In the genomic region with DNA sequence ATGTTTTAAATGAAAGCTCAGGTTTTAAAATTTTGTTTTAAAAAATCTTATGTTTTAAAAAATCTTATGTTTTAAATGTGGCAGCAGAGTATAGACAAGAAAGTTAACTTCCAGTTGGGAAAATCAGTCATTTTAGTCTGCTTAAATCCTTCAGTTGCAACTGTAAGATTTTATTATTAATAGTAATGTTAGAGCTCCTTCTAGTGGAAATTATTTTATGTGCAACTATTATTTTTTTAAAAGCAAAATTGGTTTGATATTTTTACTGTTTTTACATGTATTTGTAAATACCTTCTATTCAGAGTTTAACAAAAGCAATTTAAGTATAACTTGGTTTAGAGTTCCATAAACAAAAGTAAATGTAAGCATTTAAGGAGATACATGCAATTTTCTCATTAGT, we compare ENCODE assay signal across 10 cellular contexts. TPM values are rescaled to one million over a fixed set of nuclear protein-coding genes. Genes with fewer than 3 reads are reported as not detected.
DNase-seq lines count a peak whose midpoint lies in the region; ATAC-seq, FAIRE-seq and TF ChIP-seq lines count a peak whose summit lies in the region.
"Had no signal": no experiment of that assay in that cellular context is flagged by ENCODE, and none has a peak within 500 bp of the region (broad histone marks: within the 10 kb centered on the region; RNA-seq: fewer than 3 reads in every experiment).

No MANE protein-coding gene starts in this region.

- CTCF ChIA-PET in activated naive CD4-positive, alpha-beta T cell treated with anti-CD3 and anti-CD28 coated beads, Interleukin-2, amount 10 ng/mL, durations not matched to agents 7 days and 5 days (lab: Charles Lee) = interaction anchor here (0.8 to 3.1 kb wide), 12 partner anchors 10 to 1031 kb away, joined by 3 to 22 read pairs (median 6); a partner anchor contains a TSS

- FAIRE-seq in D721Med (lab: Jason Lieb, UNC) (no peak), bronchial epithelial cell (lab: Jason Lieb, UNC) (no peak)
- FAIRE-seq: H1 had no signal

- H3K9me3 Mint-ChIP-seq in stimulated activated naive B cell treated with anti-CD40 and anti-IgM and Interleukin-4, amounts not matched to agents 10 μg/mL and 1 μg/mL and 100 μg/mL, for 72 hours = no peaks in the 10 kb centered on the region
- no peaks in the 10 kb centered on the region for H3K9me3 Mint-ChIP-seq in activated naive CD4-positive, alpha-beta T cell treated with anti-CD3 and anti-CD28 coated beads, Interleukin-2, amount 10 ng/mL, durations not matched to agents 7 days and 5 days

- peaks cover 0 to 2% of the 10 kb centered on the region in 2 donors for H3K4me1 Mint-ChIP-seq in stimulated activated naive B cell treated with anti-CD40 and anti-IgM and Interleukin-4, amounts not matched to agents 10 μg/mL and 1 μg/mL and 100 μg/mL, for 72 hours
- peaks cover 30% of the 10 kb centered on the region for H3K4me1 Mint-ChIP-seq in activated naive CD4-positive, alpha-beta T cell treated with anti-CD3 and anti-CD28 coated beads, Interleukin-2, amount 10 ng/mL, durations not matched to agents 7 days and 5 days

- no peak overlapping the region for H3K4me3 Mint-ChIP-seq in stimulated activated naive B cell treated with anti-CD40 and anti-IgM and Interleukin-4, amounts not matched to agents 10 μg/mL and 1 μg/mL and 100 μg/mL, for 72 hours
- H3K4me3 Mint-ChIP-seq in activated naive CD4-positive, alpha-beta T cell treated with anti-CD3 and anti-CD28 coated beads, Interleukin-2, amount 10 ng/mL, durations not matched to agents 7 days and 5 days = no peak overlapping the region

- H3K4me3 ChIP-seq in LNCaP clone FGC (ENCODE audit: low read depth, low read length) (no peak overlapping the region), bronchial epithelial cell (ENCODE audit: low read depth, low read length) (no peak overlapping the region)
- H3K4me3 ChIP-seq: SK-N-MC had no signal

- peaks cover 2% of the 10 kb centered on the region for H3K36me3 ChIP-seq in bronchial epithelial cell (ENCODE audit: control insufficient read depth, insufficient read depth, low read length)

- peak; percentile 55 for TF ChIP-seq CTCF in D721Med (IDR thresholded peaks at IDR 0.05; ENCODE audit: insufficient read depth, missing control alignments)
- TF ChIP-seq CTCF in LNCaP clone FGC (IDR thresholded peaks at IDR 0.05; ENCODE audit: control insufficient read depth, extremely low read depth, insufficient read depth) = peak; percentile 32; the same call in 1 of the 2 replicates
- no peak for TF ChIP-seq CTCF in bronchial epithelial cell (IDR thresholded peaks at IDR 0.05; ENCODE audit: insufficient read depth, low read length, severe bottlenecking)

- ATAC-seq in HG03457 (IDR thresholded peaks at IDR 0.05; ENCODE audit: unreplicated experiment) = no peak
- no peak for ATAC-seq in stimulated activated naive B cell treated with anti-CD40 and anti-IgM and Interleukin-4, amounts not matched to agents 10 μg/mL and 1 μg/mL and 100 μg/mL, for 72 hours (replicated peaks)

- H3K27me3 Mint-ChIP-seq in stimulated activated naive B cell treated with anti-CD40 and anti-IgM and Interleukin-4, amounts not matched to agents 10 μg/mL and 1 μg/mL and 100 μg/mL, for 72 hours = no peaks in the 10 kb centered on the region
- no peaks in the 10 kb centered on the region for H3K27me3 Mint-ChIP-seq in activated naive CD4-positive, alpha-beta T cell treated with anti-CD3 and anti-CD28 coated beads, Interleukin-2, amount 10 ng/mL, durations not matched to agents 7 days and 5 days

- DNase-seq in D721Med (ENCODE audit: insufficient read length, low spot score) = no peak
- no peak for DNase-seq in LNCaP clone FGC (ENCODE audit: low read depth)
- peak; percentile 37 for DNase-seq in bronchial epithelial cell (ENCODE audit: low read depth)
- peak; percentile 30 for DNase-seq in myocyte (ENCODE audit: low read depth)
- no peak for DNase-seq in stimulated activated naive B cell treated with anti-CD40 and anti-IgM and Interleukin-4, amounts not matched to agents 10 μg/mL and 1 μg/mL and 100 μg/mL, for 72 hours
- no peak for DNase-seq in activated naive CD4-positive, alpha-beta T cell treated with anti-CD3 and anti-CD28 coated beads, Interleukin-2, amount 10 ng/mL, durations not matched to agents 7 days and 5 days
- no peak for DNase-seq in activated T-cell treated with anti-CD3 and anti-CD28 coated beads for 4 hours

- peaks cover 22 to 24% of the 10 kb centered on the region in 2 donors for H3K36me3 Mint-ChIP-seq in stimulated activated naive B cell treated with anti-CD40 and anti-IgM and Interleukin-4, amounts not matched to agents 10 μg/mL and 1 μg/mL and 100 μg/mL, for 72 hours
- peaks cover 30% of the 10 kb centered on the region for H3K36me3 Mint-ChIP-seq in activated naive CD4-positive, alpha-beta T cell treated with anti-CD3 and anti-CD28 coated beads, Interleukin-2, amount 10 ng/mL, durations not matched to agents 7 days and 5 days

- H3K27me3 ChIP-seq in bronchial epithelial cell (ENCODE audit: control insufficient read depth, insufficient read depth, low read length) = no peaks in the 10 kb centered on the region

- H3K27ac Mint-ChIP-seq in stimulated activated naive B cell treated with anti-CD40 and anti-IgM and Interleukin-4, amounts not matched to agents 10 μg/mL and 1 μg/mL and 100 μg/mL, for 72 hours = no peak overlapping the region
- no peak overlapping the region for H3K27ac Mint-ChIP-seq in activated naive CD4-positive, alpha-beta T cell treated with anti-CD3 and anti-CD28 coated beads, Interleukin-2, amount 10 ng/mL, durations not matched to agents 7 days and 5 days

RNA-seq across cellular contexts. Expression of a gene that starts 8.5 kb away (rescaled TPM):
- total RNA-seq in bronchial epithelial cell (2.7 and 3.9 TPM in 2 replicates), myocyte (8.7 and 13.5 TPM in 2 replicates)
- polyA plus RNA-seq in myocyte (2012) = 9.2 TPM

Comparison
In these comparisons a context has a peak if more than half of its experiments do, and no peak if none do; other contexts are left out.
1. DNase-seq: peak in bronchial epithelial cell (single experiment) and myocyte (single experiment); none in D721Med (single experiment), LNCaP clone FGC (single experiment), stimulated activated naive B cell treated with anti-CD40 and anti-IgM and Interleukin-4, amounts not matched to agents 10 μg/mL and 1 μg/mL and 100 μg/mL, for 72 hours (single experiment), activated naive CD4-positive, alpha-beta T cell treated with anti-CD3 and anti-CD28 coated beads, Interleukin-2, amount 10 ng/mL, durations not matched to agents 7 days and 5 days (single experiment) and activated T-cell treated with anti-CD3 and anti-CD28 coated beads for 4 hours (single experiment).